8 cellular contexts compared by ENCODE assay signal in genomic region chr1:208245185-208245705, GRCh38. TPM values are rescaled to one million over a fixed set of nuclear protein-coding genes. Genes with fewer than 3 reads are reported as not detected.
DNase-seq lines count a peak whose midpoint lies in the region; ATAC-seq and TF ChIP-seq lines count a peak whose summit lies in the region.

No MANE protein-coding gene starts in this region.

- no peaks in the 10 kb centered on the region for H3K36me3 Mint-ChIP-seq in activated T-helper 2 cell treated with anti-CD3 and anti-CD28 coated beads, Interferon-gamma antibody, Interleukin-2, Interleukin-4, amounts not matched to agents 10 μg/mL and 5 μg/mL and 100 μg/mL, durations not matched to agents 14 hours and 24 hours and 36 hours (ENCODE audit: low read depth)
- no peaks in the 10 kb centered on the region for H3K36me3 Mint-ChIP-seq in nephron progenitor cell (ENCODE audit: low read depth)

- H3K27me3 ChIP-seq in KMS-11 (ENCODE audit: insufficient read depth, low read depth) = no peaks in the 10 kb centered on the region

- H4K20me1 ChIP-seq in KMS-11 (ENCODE audit: insufficient read depth) = no peaks in the 10 kb centered on the region

- H3K4me3 Mint-ChIP-seq in activated T-helper 2 cell treated with anti-CD3 and anti-CD28 coated beads, Interferon-gamma antibody, Interleukin-2, Interleukin-4, amounts not matched to agents 10 μg/mL and 5 μg/mL and 100 μg/mL, durations not matched to agents 14 hours and 24 hours and 36 hours (ENCODE audit: low read depth) = peak overlapping the region; percentile 52
- peak overlapping the region; percentile 99 for H3K4me3 Mint-ChIP-seq in nephron progenitor cell

- H3K27me3 Mint-ChIP-seq in activated T-helper 2 cell treated with anti-CD3 and anti-CD28 coated beads, Interferon-gamma antibody, Interleukin-2, Interleukin-4, amounts not matched to agents 10 μg/mL and 5 μg/mL and 100 μg/mL, durations not matched to agents 14 hours and 24 hours and 36 hours (ENCODE audit: low read depth) = peaks cover 36% of the 10 kb centered on the region
- peaks cover 18% of the 10 kb centered on the region for H3K27me3 Mint-ChIP-seq in nephron progenitor cell (ENCODE audit: low read depth, poor library complexity)

- no peak overlapping the region for H3K4me3 ChIP-seq in KMS-11 (IDR thresholded peaks at IDR 0.05; ENCODE audit: insufficient read depth, low read depth, low read length)
- H3K4me3 ChIP-seq in fibroblast of the aortic adventitia (ENCODE audit: low read depth, low read length) = peak overlapping the region; percentile 47

- peak overlapping the region; percentile 52; the same call in 1 of the 2 replicates for H3K9ac ChIP-seq in KMS-11

- H3K36me3 ChIP-seq in KMS-11 (ENCODE audit: insufficient read depth) = no peaks in the 10 kb centered on the region

- DNase-seq in D341Med (ENCODE audit: low spot score) = peak; percentile 80
- peak; percentile 97 for DNase-seq in RPMI8226
- peak; percentile 59 for DNase-seq in activated T-helper 2 cell treated with anti-CD3 and anti-CD28 coated beads, Interferon-gamma antibody, Interleukin-2, Interleukin-4, amounts not matched to agents 10 μg/mL and 5 μg/mL and 100 μg/mL, durations not matched to agents 14 hours and 24 hours and 36 hours (ENCODE audit: low spot score)
- DNase-seq in fibroblast of the aortic adventitia (ENCODE audit: low read depth) = peak; percentile 97
- DNase-seq in nephron progenitor cell = peak; percentile 91
- DNase-seq in stimulated activated naive CD8-positive, alpha-beta T cell treated with anti-CD3 and anti-CD28 coated beads, Interleukin-15, Interleukin-2, amounts not matched to agents 100 U/mL and 50 U/mL, for 24 hours = peak; percentile 86

- H2AFZ ChIP-seq in KMS-11 (ENCODE audit: low read depth) = peak overlapping the region; percentile 87

- H3K27ac ChIP-seq in KMS-11 = peak overlapping the region; percentile 0; the same call in 1 of the 2 replicates

- intact Hi-C loops in activated T-helper 2 cell treated with anti-CD3 and anti-CD28 coated beads, Interferon-gamma antibody, Interleukin-2, Interleukin-4, amounts not matched to agents 10 μg/mL and 5 μg/mL and 100 μg/mL, durations not matched to agents 14 hours and 24 hours and 36 hours (cut with micrococcal nuclease) = loop anchor here (2.0 kb wide), 1 partner anchor 112 kb away; no protein-coding TSS in a partner anchor

- H3K4me1 ChIP-seq in KMS-11 (ENCODE audit: low read depth, poor library complexity, severe bottlenecking) = peaks cover 13% of the 10 kb centered on the region

- H3K4me2 ChIP-seq in KMS-11 = peak overlapping the region; percentile 77

- H3K79me2 ChIP-seq in KMS-11 (ENCODE audit: insufficient read depth, low read depth) = no peaks in the 10 kb centered on the region; the same call in 1 of the 2 replicates

- no peaks in the 10 kb centered on the region for H3K9me3 Mint-ChIP-seq in activated T-helper 2 cell treated with anti-CD3 and anti-CD28 coated beads, Interferon-gamma antibody, Interleukin-2, Interleukin-4, amounts not matched to agents 10 μg/mL and 5 μg/mL and 100 μg/mL, durations not matched to agents 14 hours and 24 hours and 36 hours
- no peaks in the 10 kb centered on the region for H3K9me3 Mint-ChIP-seq in nephron progenitor cell

- ATAC-seq in GM21528 (IDR thresholded peaks at IDR 0.05; ENCODE audit: low FRiP score, unreplicated experiment) = peak; percentile 63
- ATAC-seq in stimulated activated naive CD8-positive, alpha-beta T cell treated with anti-CD3 and anti-CD28 coated beads, Interleukin-15, Interleukin-2, amounts not matched to agents 100 U/mL and 50 U/mL, for 24 hours = peak; percentile 70

- peaks cover 9% of the 10 kb centered on the region for H3K4me1 Mint-ChIP-seq in activated T-helper 2 cell treated with anti-CD3 and anti-CD28 coated beads, Interferon-gamma antibody, Interleukin-2, Interleukin-4, amounts not matched to agents 10 μg/mL and 5 μg/mL and 100 μg/mL, durations not matched to agents 14 hours and 24 hours and 36 hours (ENCODE audit: low read depth)
- peaks cover 47% of the 10 kb centered on the region for H3K4me1 Mint-ChIP-seq in nephron progenitor cell

- no peak overlapping the region for H3K27ac Mint-ChIP-seq in activated T-helper 2 cell treated with anti-CD3 and anti-CD28 coated beads, Interferon-gamma antibody, Interleukin-2, Interleukin-4, amounts not matched to agents 10 μg/mL and 5 μg/mL and 100 μg/mL, durations not matched to agents 14 hours and 24 hours and 36 hours
- H3K27ac Mint-ChIP-seq in nephron progenitor cell = no peak overlapping the region

- peak; percentile 96 for TF ChIP-seq CTCF in KMS-11 (conservative IDR thresholded peaks at IDR 0.05; ENCODE audit: low read depth, low read length)
- TF ChIP-seq CTCF in fibroblast of the aortic adventitia (IDR thresholded peaks at IDR 0.05; ENCODE audit: insufficient read depth, low read length) = peak; percentile 72
- peak; percentile 68 for TF ChIP-seq CTCF in nephron progenitor cell (IDR thresholded peaks at IDR 0.05)

RNA-seq across cellular contexts. Expression of gene PLXNA2, which starts 1.1 kb away (rescaled TPM):
- total RNA-seq in activated T-helper 2 cell treated with anti-CD3 and anti-CD28 coated beads, Interferon-gamma antibody, Interleukin-2, Interleukin-4, amounts not matched to agents 10 μg/mL and 5 μg/mL and 100 μg/mL, durations not matched to agents 14 hours and 24 hours and 36 hours = 0.07 and 0.37 TPM in 2 replicates
- 4.3 and 8.0 TPM in 2 replicates for total RNA-seq in fibroblast of the aortic adventitia (ENCODE audit: low replicate concordance)
